In genomic region chr19:43619262-43620060, GRCh38 we compare ENCODE assay signal across 9 cellular contexts. TPM values are rescaled to one million over a fixed set of nuclear protein-coding genes. Genes with fewer than 3 reads are reported as not detected.
DNase-seq lines count a peak whose midpoint lies in the region; ATAC-seq, FAIRE-seq and TF ChIP-seq lines count a peak whose summit lies in the region.
"Had no signal": no experiment of that assay in that cellular context is flagged by ENCODE, and none has a peak within 500 bp of the region (broad histone marks: within the 10 kb centered on the region; RNA-seq: fewer than 3 reads in every experiment).

ZNF428 (minus strand) TSS chr19:43619629; CDS start chr19:43614304, 5,325 bp downstream.

- H3K4me3 ChIP-seq in AG10803 (ENCODE audit: low read length) (peak within 1 kb of the TSS; percentile 93), kidney (ENCODE audit: low read length in 2 of 2) (peak within 1 kb of the TSS; percentile 92)

- TF ChIP-seq CTCF in AG10803 (conservative IDR thresholded peaks at IDR 0.05; ENCODE audit: low read length) (no peak), kidney (IDR thresholded peaks at IDR 0.05; ENCODE audit: borderline replicate concordance, extremely low read depth, insufficient read depth) (no peak)

- DNase-seq in AG10803 (ENCODE audit: low read depth) (peak; percentile 86), NCI-H446 (lab: John Stamatoyannopoulos, UW) (peak; percentile 86 to 97), cerebellum (ENCODE audit: low spot score) (peak; percentile 94), kidney (peak; percentile 95)
- DNase-seq in activated CD4-positive, alpha-beta T cell treated with anti-CD3 and anti-CD28 coated beads for 24 hours (ENCODE audit: low read depth in 2 of 2): peak; percentile 74 to 75
- DNase-seq in stimulated activated CD4-positive, alpha-beta T cell treated with anti-CD3 and anti-CD28 coated beads, Interleukin-15, amount 100 ng/mL, for 1 hour (ENCODE audit: low read depth in 1 of 2, low spot score in 1 of 2): peak; percentile 76 to 79

- H3K9ac ChIP-seq in kidney (ENCODE audit: low read length in 2 of 2): peak within 1 kb of the TSS; percentile 83 to 91

- peak within 1 kb of the TSS; percentile 93 to 95 for H3K27ac ChIP-seq in kidney (ENCODE audit: low read depth in 2 of 2, low read length in 2 of 2)

- ATAC-seq in GM19023 (IDR thresholded peaks at IDR 0.05; ENCODE audit: unreplicated experiment) (peak; percentile 76), HG03196 (IDR thresholded peaks at IDR 0.05; ENCODE audit: unreplicated experiment) (peak; percentile 74)

- no peaks in the 10 kb centered on the region for H3K36me3 ChIP-seq in kidney (ENCODE audit: control insufficient read depth in 1 of 2, insufficient read depth in 2 of 2, low read length in 2 of 2)

- H3K4me1 ChIP-seq in kidney (ENCODE audit: control insufficient read depth in 1 of 2, insufficient read depth in 1 of 2, low read depth in 1 of 2, low read length in 2 of 2): peaks cover 0 to 7% of the 10 kb centered on the region in 2 donors

- no peak for FAIRE-seq in kidney (lab: Jason Lieb, UNC)
- FAIRE-seq: colon had no signal

- H3K9me3 ChIP-seq in kidney (ENCODE audit: control insufficient read depth in 1 of 2, low read length in 2 of 2): no peaks in the 10 kb centered on the region

- intact Hi-C loops in kidney (cut with DNase I): no loop called here

RNA-seq across cellular contexts. Expression of gene ZNF428, which starts in this region (rescaled TPM):
- 66.2 TPM for total RNA-seq in cerebellum
- total RNA-seq in kidney: 44.3 TPM
- 95.4 TPM for polyA plus RNA-seq in kidney (ENCODE audit: insufficient read depth, low read depth, low replicate concordance)

Comparison
In these comparisons a context has a peak if more than half of its experiments do, and no peak if none do; other contexts are left out.
1. Peak in every context shown above with its lines: DNase-seq, ATAC-seq, H3K4me3 ChIP-seq and H3K27ac ChIP-seq.